Comparison of ENCODE assay signal across 1 cellular context in the genomic region with DNA sequence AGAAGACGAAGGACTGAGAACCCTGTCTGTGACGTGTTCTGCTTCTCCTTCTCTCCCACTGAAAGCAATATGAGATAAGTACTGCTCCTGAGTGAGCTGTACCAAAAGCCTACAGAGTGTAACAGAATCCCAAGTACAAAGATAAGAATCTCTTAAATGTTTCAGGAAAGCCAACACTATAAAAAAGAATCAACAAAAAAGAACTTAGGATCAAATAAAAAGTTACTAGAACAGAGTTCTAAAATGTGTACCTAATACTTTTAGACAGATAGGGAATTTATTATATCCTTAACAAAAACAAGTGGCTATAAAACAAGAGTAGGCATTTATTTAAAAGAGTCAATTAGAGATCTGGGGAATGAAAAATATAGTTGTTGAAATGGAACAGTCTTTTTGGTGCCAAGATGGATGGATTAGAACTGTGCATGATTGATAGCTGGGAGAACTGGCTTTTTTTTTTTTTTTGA.
TF ChIP-seq lines count a peak whose summit lies in the region.

No MANE protein-coding gene starts in this region.

TF ChIP-seq in HEK293, 187 proteins besides CTCF, POLR2A, EP300 and RAD21 (continued from another document):
- TF ChIP-seq SP3 (tag by site-specific recombination; IDR thresholded peaks at IDR 0.05) (0 out of 2 replicates have a peak, but pooled peaks have one; percentile 27), ZNF843 (tag by site-specific recombination; IDR thresholded peaks at IDR 0.05) (peak; percentile 100), TCF7L2 (IDR thresholded peaks at IDR 0.05; ENCODE audit: borderline replicate concordance, low read depth, low read length) (peak; percentile 96), ZNF10 (tag by site-specific recombination; IDR thresholded peaks at IDR 0.05) (0 out of 2 replicates have a peak, but pooled peaks have one; percentile 51), KLF1 (tag by site-specific recombination; IDR thresholded peaks at IDR 0.05) (0 out of 2 replicates have a peak, but pooled peaks have one; percentile 11), ZNF350 (tag by site-specific recombination; IDR thresholded peaks at IDR 0.05) (no peak), ZNF768 (tag by site-specific recombination; IDR thresholded peaks at IDR 0.05) (no peak), ZNF175 (tag by site-specific recombination; IDR thresholded peaks at IDR 0.05) (no peak), ZNF558 (tag by site-specific recombination; IDR thresholded peaks at IDR 0.05) (0 out of 2 replicates have a peak, but pooled peaks have one; percentile 33), ZNF701 (tag by site-specific recombination; IDR thresholded peaks at IDR 0.05) (no peak), ZNF169 (tag by site-specific recombination; IDR thresholded peaks at IDR 0.05) (no peak), SALL2 (tag by site-specific recombination; IDR thresholded peaks at IDR 0.05; ENCODE audit: borderline replicate concordance) (no peak), ZNF514 (tag by site-specific recombination; IDR thresholded peaks at IDR 0.05) (no peak), FEZF1 (tag by site-specific recombination; IDR thresholded peaks at IDR 0.05) (peak; percentile 100), ZBTB48 (tag by site-specific recombination; IDR thresholded peaks at IDR 0.05) (no peak), ZNF791 (tag by site-specific recombination; IDR thresholded peaks at IDR 0.05) (no peak), BCL11B (tag by site-specific recombination; IDR thresholded peaks at IDR 0.05; ENCODE audit: low read depth) (peak; percentile 92), ZNF530 (tag by site-specific recombination; IDR thresholded peaks at IDR 0.05; ENCODE audit: low read depth) (no peak)
- TF ChIP-seq, protein P1, sequence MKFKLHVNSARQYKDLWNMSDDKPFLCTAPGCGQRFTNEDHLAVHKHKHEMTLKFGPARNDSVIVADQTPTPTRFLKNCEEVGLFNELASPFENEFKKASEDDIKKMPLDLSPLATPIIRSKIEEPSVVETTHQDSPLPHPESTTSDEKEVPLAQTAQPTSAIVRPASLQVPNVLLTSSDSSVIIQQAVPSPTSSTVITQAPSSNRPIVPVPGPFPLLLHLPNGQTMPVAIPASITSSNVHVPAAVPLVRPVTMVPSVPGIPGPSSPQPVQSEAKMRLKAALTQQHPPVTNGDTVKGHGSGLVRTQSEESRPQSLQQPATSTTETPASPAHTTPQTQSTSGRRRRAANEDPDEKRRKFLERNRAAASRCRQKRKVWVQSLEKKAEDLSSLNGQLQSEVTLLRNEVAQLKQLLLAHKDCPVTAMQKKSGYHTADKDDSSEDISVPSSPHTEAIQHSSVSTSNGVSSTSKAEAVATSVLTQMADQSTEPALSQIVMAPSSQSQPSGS (tag by site-specific recombination; IDR thresholded peaks at IDR 0.05; ENCODE audit: low read depth): no peak; the same call in 1 of the 2 replicates
- TF ChIP-seq, protein P2, sequence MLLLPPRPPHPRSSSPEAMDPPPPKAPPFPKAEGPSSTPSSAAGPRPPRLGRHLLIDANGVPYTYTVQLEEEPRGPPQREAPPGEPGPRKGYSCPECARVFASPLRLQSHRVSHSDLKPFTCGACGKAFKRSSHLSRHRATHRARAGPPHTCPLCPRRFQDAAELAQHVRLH (tag by site-specific recombination; IDR thresholded peaks at IDR 0.05): peak; percentile 94
- TF ChIP-seq, protein P3, sequence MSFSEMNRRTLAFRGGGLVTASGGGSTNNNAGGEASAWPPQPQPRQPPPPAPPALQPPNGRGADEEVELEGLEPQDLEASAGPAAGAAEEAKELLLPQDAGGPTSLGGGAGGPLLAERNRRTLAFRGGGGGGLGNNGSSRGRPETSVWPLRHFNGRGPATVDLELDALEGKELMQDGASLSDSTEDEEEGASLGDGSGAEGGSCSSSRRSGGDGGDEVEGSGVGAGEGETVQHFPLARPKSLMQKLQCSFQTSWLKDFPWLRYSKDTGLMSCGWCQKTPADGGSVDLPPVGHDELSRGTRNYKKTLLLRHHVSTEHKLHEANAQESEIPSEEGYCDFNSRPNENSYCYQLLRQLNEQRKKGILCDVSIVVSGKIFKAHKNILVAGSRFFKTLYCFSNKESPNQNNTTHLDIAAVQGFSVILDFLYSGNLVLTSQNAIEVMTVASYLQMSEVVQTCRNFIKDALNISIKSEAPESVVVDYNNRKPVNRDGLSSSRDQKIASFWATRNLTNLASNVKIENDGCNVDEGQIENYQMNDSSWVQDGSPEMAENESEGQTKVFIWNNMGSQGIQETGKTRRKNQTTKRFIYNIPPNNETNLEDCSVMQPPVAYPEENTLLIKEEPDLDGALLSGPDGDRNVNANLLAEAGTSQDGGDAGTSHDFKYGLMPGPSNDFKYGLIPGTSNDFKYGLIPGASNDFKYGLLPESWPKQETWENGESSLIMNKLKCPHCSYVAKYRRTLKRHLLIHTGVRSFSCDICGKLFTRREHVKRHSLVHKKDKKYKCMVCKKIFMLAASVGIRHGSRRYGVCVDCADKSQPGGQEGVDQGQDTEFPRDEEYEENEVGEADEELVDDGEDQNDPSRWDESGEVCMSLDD (tag by site-specific recombination; IDR thresholded peaks at IDR 0.05): no peak
- TF ChIP-seq, protein P4, sequence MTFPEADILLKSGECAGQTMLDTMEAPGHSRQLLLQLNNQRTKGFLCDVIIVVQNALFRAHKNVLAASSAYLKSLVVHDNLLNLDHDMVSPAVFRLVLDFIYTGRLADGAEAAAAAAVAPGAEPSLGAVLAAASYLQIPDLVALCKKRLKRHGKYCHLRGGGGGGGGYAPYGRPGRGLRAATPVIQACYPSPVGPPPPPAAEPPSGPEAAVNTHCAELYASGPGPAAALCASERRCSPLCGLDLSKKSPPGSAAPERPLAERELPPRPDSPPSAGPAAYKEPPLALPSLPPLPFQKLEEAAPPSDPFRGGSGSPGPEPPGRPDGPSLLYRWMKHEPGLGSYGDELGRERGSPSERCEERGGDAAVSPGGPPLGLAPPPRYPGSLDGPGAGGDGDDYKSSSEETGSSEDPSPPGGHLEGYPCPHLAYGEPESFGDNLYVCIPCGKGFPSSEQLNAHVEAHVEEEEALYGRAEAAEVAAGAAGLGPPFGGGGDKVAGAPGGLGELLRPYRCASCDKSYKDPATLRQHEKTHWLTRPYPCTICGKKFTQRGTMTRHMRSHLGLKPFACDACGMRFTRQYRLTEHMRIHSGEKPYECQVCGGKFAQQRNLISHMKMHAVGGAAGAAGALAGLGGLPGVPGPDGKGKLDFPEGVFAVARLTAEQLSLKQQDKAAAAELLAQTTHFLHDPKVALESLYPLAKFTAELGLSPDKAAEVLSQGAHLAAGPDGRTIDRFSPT (tag by site-specific recombination; IDR thresholded peaks at IDR 0.05): peak; percentile 75; the same call in 1 of the 2 replicates
- TF ChIP-seq, protein P5, sequence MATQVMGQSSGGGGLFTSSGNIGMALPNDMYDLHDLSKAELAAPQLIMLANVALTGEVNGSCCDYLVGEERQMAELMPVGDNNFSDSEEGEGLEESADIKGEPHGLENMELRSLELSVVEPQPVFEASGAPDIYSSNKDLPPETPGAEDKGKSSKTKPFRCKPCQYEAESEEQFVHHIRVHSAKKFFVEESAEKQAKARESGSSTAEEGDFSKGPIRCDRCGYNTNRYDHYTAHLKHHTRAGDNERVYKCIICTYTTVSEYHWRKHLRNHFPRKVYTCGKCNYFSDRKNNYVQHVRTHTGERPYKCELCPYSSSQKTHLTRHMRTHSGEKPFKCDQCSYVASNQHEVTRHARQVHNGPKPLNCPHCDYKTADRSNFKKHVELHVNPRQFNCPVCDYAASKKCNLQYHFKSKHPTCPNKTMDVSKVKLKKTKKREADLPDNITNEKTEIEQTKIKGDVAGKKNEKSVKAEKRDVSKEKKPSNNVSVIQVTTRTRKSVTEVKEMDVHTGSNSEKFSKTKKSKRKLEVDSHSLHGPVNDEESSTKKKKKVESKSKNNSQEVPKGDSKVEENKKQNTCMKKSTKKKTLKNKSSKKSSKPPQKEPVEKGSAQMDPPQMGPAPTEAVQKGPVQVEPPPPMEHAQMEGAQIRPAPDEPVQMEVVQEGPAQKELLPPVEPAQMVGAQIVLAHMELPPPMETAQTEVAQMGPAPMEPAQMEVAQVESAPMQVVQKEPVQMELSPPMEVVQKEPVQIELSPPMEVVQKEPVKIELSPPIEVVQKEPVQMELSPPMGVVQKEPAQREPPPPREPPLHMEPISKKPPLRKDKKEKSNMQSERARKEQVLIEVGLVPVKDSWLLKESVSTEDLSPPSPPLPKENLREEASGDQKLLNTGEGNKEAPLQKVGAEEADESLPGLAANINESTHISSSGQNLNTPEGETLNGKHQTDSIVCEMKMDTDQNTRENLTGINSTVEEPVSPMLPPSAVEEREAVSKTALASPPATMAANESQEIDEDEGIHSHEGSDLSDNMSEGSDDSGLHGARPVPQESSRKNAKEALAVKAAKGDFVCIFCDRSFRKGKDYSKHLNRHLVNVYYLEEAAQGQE (tag by site-specific recombination; IDR thresholded peaks at IDR 0.05): no peak
TF ChIP-seq in HEK293: peak in this region for 60.
